35 cellular contexts compared by ENCODE assay signal in the genomic region with DNA sequence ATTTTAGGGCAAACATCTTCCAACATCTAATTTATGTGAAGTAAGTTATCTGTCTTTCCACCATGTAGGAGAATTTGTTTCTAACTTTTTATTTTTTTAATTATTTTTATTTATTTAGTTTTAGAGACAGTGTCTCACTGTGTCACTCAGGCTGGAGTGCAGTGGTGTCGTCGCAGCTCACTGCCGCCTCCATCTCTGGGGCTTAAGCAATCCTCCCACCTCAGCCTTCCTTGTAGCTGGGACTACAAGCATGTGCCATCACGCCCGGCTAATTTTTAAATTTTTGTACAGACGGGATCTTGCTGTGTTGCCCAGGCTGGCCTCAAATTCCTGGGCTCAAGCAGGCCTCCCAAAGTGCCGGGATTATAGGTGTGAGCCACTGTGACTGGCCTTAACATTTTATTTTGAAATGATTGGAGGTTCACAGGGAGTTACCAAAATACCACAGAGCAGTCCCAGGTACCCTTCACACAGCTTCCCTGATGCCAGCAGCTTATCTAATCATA. TPM values are rescaled to one million over a fixed set of nuclear protein-coding genes. Genes with fewer than 3 reads are reported as not detected.
"Had no signal": no experiment of that assay in that cellular context is flagged by ENCODE, and none has a peak within 500 bp of the region (broad histone marks: within the 10 kb centered on the region; RNA-seq: fewer than 3 reads in every experiment).

No MANE protein-coding gene starts in this region.

- H3K4me3 ChIP-seq: MG63 had no signal

- H3K9me3 ChIP-seq: MG63 had no signal

- H3K36me3 ChIP-seq: MG63 had no signal

- DNase-seq: Kasumi-1, MG63, MM.1S, MV-4-11, NCI-H1048, NCI-H1092, NCI-H1092 treated with DMSO at 0.1 percent for 48 hours, NCI-H1105, NCI-H1105 treated with DMSO at 0.1 percent for 48 hours, NCI-H1417, NCI-H1417 treated with DMSO at 0.1 percent for 48 hours, NCI-H146, NCI-H1694, NCI-H1694 treated with DMSO at 0.1 percent for 48 hours, NCI-H187, NCI-H187 treated with DMSO at 0.1 percent for 48 hours, NCI-H1930, NCI-H2029, NCI-H2029 treated with DMSO at 0.1 percent for 48 hours, NCI-H2081 treated with DMSO at 0.1 percent for 48 hours, NCI-H2107, NCI-H2171, NCI-H2171 treated with DMSO at 0.1 percent for 48 hours, NCI-H2227 treated with DMSO at 0.1 percent for 48 hours, NCI-H226, NCI-H345, NCI-H446, NCI-H446 treated with DMSO at 0.1 percent for 48 hours, NCI-H510A, NCI-H510A treated with DMSO at 0.1 percent for 48 hours, NCI-H524, NCI-H524 treated with DMSO at 0.1 percent for 48 hours had no signal

RNA-seq across cellular contexts. Expression of gene CELF5, which starts 58.8 kb away (rescaled TPM):
- total RNA-seq: LHCN-M2, M059J, NCI-H460 had no signal
